Comparison of ENCODE assay signal across 1 cellular context in the genomic region with DNA sequence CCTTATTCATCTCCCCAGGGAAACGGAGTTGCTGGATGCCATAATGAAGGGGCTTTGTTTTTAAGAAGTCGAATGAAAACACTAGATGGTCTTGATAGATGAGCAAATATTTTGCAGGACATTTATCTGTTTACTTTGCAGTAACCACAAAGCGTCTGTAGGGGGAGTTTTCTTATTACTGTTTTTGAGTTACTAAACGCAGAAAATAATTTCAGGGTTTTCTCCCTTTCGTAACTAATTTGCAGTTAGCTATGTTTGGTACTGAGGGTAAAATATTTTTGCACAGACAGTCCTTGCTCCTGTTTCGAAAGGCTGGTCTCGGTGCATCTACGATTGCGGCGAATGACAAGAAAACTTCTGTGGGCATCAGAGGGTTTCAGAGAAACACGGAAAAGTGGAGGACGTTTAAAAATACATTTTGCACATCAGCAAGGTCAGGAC.
TF ChIP-seq lines count a peak whose summit lies in the region.

No MANE protein-coding gene starts in this region.

TF ChIP-seq in H1, 55 proteins besides CTCF, POLR2A, EP300 and RAD21 (continued from another document):
- TF ChIP-seq JUN (IDR thresholded peaks at IDR 0.05; ENCODE audit: low read depth, low read length) (no peak), CBX8 (IDR thresholded peaks at IDR 0.05; ENCODE audit: borderline replicate concordance, low read depth, low read length) (no peak), RBBP5 (IDR thresholded peaks at IDR 0.05; ENCODE audit: borderline replicate concordance, low read depth, low read length) (no peak)
TF ChIP-seq in H1: peak in this region for 0.
